ENCODE assay signal across 9 cellular contexts in the genomic region with DNA sequence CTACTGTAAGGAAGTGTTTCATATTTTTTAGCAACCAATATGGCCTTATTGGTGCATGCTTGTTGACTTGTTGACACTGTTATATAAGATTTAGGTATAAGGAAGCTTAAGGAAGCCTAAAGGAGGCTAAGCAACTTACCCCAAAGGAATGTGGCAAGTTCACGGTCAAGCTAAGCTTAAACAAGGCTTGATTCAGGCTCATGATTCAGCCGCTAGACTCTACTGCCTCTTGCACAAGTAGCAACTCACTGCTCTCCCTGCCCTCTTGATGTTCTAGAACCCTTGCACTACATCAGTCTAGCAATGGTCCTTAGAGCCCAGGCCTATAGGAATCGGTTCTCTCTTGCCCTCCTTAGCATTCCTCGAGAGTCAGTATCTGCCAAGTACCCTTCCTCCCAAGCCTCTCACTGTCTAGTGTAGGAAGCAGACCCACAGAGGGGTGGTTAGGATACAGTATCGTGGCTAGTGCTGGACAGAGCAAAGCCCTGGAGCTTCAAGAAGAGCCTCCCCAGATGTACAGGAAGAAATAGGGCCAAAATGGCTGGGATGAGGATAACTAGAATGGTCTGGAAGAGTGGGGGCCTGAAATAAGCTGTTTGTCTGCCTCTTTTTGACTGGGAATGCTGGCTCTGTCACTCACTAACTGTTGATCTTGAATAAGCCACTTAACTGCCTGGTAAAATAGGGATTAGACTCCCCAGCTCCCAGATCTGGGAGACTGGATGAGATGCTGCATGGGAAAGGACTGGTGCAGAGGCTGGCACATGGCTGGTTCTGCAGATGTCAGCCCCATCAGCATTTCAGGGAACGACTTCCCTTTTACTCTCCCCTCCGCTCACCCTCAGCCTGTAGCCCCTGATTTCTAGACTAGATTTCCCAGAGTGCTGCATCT.
"Had no signal": no experiment of that assay in that cellular context is flagged by ENCODE, and none has a peak within 500 bp of the region (broad histone marks: within the 10 kb centered on the region; RNA-seq: fewer than 3 reads in every experiment).

No MANE protein-coding gene starts in this region.

- H3K4me1 Mint-ChIP-seq: activated CD4-positive, alpha-beta memory T cell treated with anti-CD3 and anti-CD28 coated beads, Interleukin-2, amount 10 ng/mL, durations not matched to agents 7 days and 5 days; activated naive CD8-positive, alpha-beta T cell treated with anti-CD3 and anti-CD28 coated beads for 36 hours had no signal

- H3K27ac Mint-ChIP-seq: activated CD4-positive, alpha-beta memory T cell treated with anti-CD3 and anti-CD28 coated beads, Interleukin-2, amount 10 ng/mL, durations not matched to agents 7 days and 5 days; activated naive CD8-positive, alpha-beta T cell treated with anti-CD3 and anti-CD28 coated beads for 36 hours; activated T-cell treated with anti-CD3 and anti-CD28 coated beads, Interleukin-2, amount 50 U/mL, for 72 hours had no signal

- ATAC-seq: activated T-cell treated with anti-CD3 and anti-CD28 coated beads, Interleukin-2, amount 50 U/mL, for 72 hours; heart left ventricle had no signal

- H3K4me3 Mint-ChIP-seq: activated CD4-positive, alpha-beta memory T cell treated with anti-CD3 and anti-CD28 coated beads, Interleukin-2, amount 10 ng/mL, durations not matched to agents 7 days and 5 days; activated naive CD8-positive, alpha-beta T cell treated with anti-CD3 and anti-CD28 coated beads for 36 hours; activated T-cell treated with anti-CD3 and anti-CD28 coated beads, Interleukin-2, amount 50 U/mL, for 72 hours had no signal

- H3K36me3 Mint-ChIP-seq: activated naive CD8-positive, alpha-beta T cell treated with anti-CD3 and anti-CD28 coated beads for 36 hours had no signal

- H3K27me3 Mint-ChIP-seq: activated naive CD8-positive, alpha-beta T cell treated with anti-CD3 and anti-CD28 coated beads for 36 hours had no signal

- DNase-seq: activated CD4-positive, alpha-beta memory T cell treated with anti-CD3 and anti-CD28 coated beads, Interleukin-2, amount 10 ng/mL, durations not matched to agents 7 days and 5 days; activated gamma-delta T cell treated with Interleukin-2 at 50 U/mL for 16 hours; activated naive CD8-positive, alpha-beta T cell treated with anti-CD3 and anti-CD28 coated beads for 36 hours; activated T-cell treated with anti-CD3 and anti-CD28 coated beads, Interleukin-2, amount 50 U/mL, for 72 hours; anterior cingulate cortex; heart left ventricle; mammary epithelial cell; tibial artery had no signal

- H3K9me3 Mint-ChIP-seq: activated CD4-positive, alpha-beta memory T cell treated with anti-CD3 and anti-CD28 coated beads, Interleukin-2, amount 10 ng/mL, durations not matched to agents 7 days and 5 days; activated naive CD8-positive, alpha-beta T cell treated with anti-CD3 and anti-CD28 coated beads for 36 hours; activated T-cell treated with anti-CD3 and anti-CD28 coated beads, Interleukin-2, amount 50 U/mL, for 72 hours had no signal

- H3K4me3 ChIP-seq: heart left ventricle, skin epidermis, tibial artery had no signal
